22 cellular contexts compared by ENCODE assay signal in genomic region chr12:47346251-47347019, GRCh38.
DNase-seq lines count a peak whose midpoint lies in the region; ATAC-seq, FAIRE-seq and TF ChIP-seq lines count a peak whose summit lies in the region.
"Had no signal": no experiment of that assay in that cellular context is flagged by ENCODE, and none has a peak within 500 bp of the region (broad histone marks: within the 10 kb centered on the region; RNA-seq: fewer than 3 reads in every experiment).

No MANE protein-coding gene starts in this region.

- in situ Hi-C loops in HepG2 (cut with HindIII; ENCODE audit: extremely low pct_ligation_motif_present, low pct_unique_long_range_greater_than_20kb), result no loop called here

- TF ChIP-seq CTCF in A549 (IDR thresholded peaks at IDR 0.05) (no peak), HepG2 (CRISPR knock-in tag; IDR thresholded peaks at IDR 0.05) (no peak), tibial artery (IDR thresholded peaks at IDR 0.05) (no peak), colonic mucosa (IDR thresholded peaks at IDR 0.05) (no peak)

- BruUV-seq in HepG2 (replicated peaks; lab: Mats Ljungman, UMichigan), result no TSS peak

- POLR2A ChIA-PET in A549 (lab: Yijun Ruan, JAX), result no interaction called here
- POLR2A ChIA-PET in HepG2 (lab: Yijun Ruan, JAX), result no interaction called here

- peak in 1 of 2 experiments; percentile 32 for DNase-seq in A549 (ENCODE audit: low read depth in 1 of 2, low spot score in 1 of 2)
- peak; percentile 74 for DNase-seq in DMS53 treated with DMSO at 0.1 percent for 48 hours (lab: John Stamatoyannopoulos, UW; ENCODE audit: unreplicated experiment)
- DNase-seq in SW480 (ENCODE audit: low spot score), result peak; percentile 52
- DNase-seq in HepG2 (ENCODE audit: low spot score), result peak; percentile 93
- DNase-seq in tibial artery, result no peak
- DNase-seq in posterior vena cava (ENCODE audit: low spot score), result no peak
- DNase-seq in NCI-H1694 treated with DMSO at 0.1 percent for 48 hours (lab: John Stamatoyannopoulos, UW), result no peak
- DNase-seq in colonic mucosa, result no peak
- DNase-seq: Calu3; foreskin fibroblast; GF-D8; KBM-7; left ventricle myocardium superior; NCI-H1092; Right ventricle myocardium superior; stimulated activated CD4-positive, alpha-beta T cell treated with anti-CD3 and anti-CD28 coated beads, Interleukin-4, amount 100 ng/mL, for 24 hours; T-helper 1 cell; testis had no signal

- WGBS in A549 (ENCODE audit: missing lambda C conversion rate), result 67% methylated on average over 4 of the region's 4 CpGs
- 5% methylated on average over 4 of the region's 4 CpGs for WGBS in HepG2 (ENCODE audit: low lambda C conversion rate)

- H3K36me3 ChIP-seq in HepG2 (replicated peaks in 1 of 2; ENCODE audit: control insufficient read depth in 1 of 2, insufficient read depth in 2 of 2, low read length in 2 of 2), result no peaks in the 10 kb centered on the region
- H3K36me3 ChIP-seq in tibial artery, result no peaks in the 10 kb centered on the region
- H3K36me3 ChIP-seq in colonic mucosa, result no peaks in the 10 kb centered on the region

- H3K27ac ChIP-seq in A549 (peak overlapping the region; percentile 47 to 55; a peak in 4 of 6 replicates), HepG2 (ENCODE audit: extremely low read length, insufficient read depth, low read length) (no peak overlapping the region), tibial artery (no peak overlapping the region), colonic mucosa (no peak overlapping the region)
- H3K27ac ChIP-seq: coronary artery, parathyroid adenoma, skin epidermis, testis had no signal

- TF ChIP-seq POLR2A in A549 (IDR thresholded peaks at IDR 0.05; ENCODE audit: low read length) (no peak), HepG2 (IDR thresholded peaks at IDR 0.05; ENCODE audit: insufficient read depth in 1 of 2, low read depth in 2 of 2, low read length in 2 of 2) (no peak)

- no peak overlapping the region for H2AFZ ChIP-seq in HepG2 (ENCODE audit: low read length)
- H2AFZ ChIP-seq: parathyroid adenoma had no signal

- H4K20me1 ChIP-seq in HepG2 (ENCODE audit: insufficient read depth, low read length), result no peaks in the 10 kb centered on the region

- intact Hi-C loops in HepG2 (cut with micrococcal nuclease; ENCODE audit: unreplicated experiment) (no loop called here), tibial artery (cut with DNase I; ENCODE audit: low total_unique reads) (no loop called here), posterior vena cava (cut with DNase I) (no loop called here), colonic mucosa (cut with DNase I) (no loop called here)

- TF ChIP-seq EP300 in A549 (IDR thresholded peaks at IDR 0.05) (no peak), HepG2 (IDR thresholded peaks at IDR 0.05; ENCODE audit: low read depth in 2 of 2, low read length in 2 of 2) (peak; percentile 56 to 83; a peak in 3 of 4 replicates), HepG2 (CRISPR knock-in tag; IDR thresholded peaks at IDR 0.05; ENCODE audit: borderline replicate concordance) (0 out of 2 replicates have a peak, but pooled peaks have one; percentile 21)

- no peaks in the 10 kb centered on the region for H3K9me3 ChIP-seq in A549
- H3K9me3 ChIP-seq in HepG2 (ENCODE audit: low read length), result no peaks in the 10 kb centered on the region
- H3K9me3 ChIP-seq in tibial artery, result no peaks in the 10 kb centered on the region
- H3K9me3 ChIP-seq in colonic mucosa, result no peaks in the 10 kb centered on the region
- H3K9me3 ChIP-seq: testis had no signal

- CTCF ChIA-PET in A549 (lab: Yijun Ruan, JAX), result interaction anchor here (1.5 to 1.8 kb wide), 2 partner anchors 8 to 314 kb away, joined by 5 read pairs; no protein-coding TSS in a partner anchor
- CTCF ChIA-PET in HepG2 (lab: Yijun Ruan, JAX; ENCODE audit: low intra/inter-chr PET ratio, low total read pairs), result no interaction called here

- H3K9ac ChIP-seq in HepG2 (ENCODE audit: insufficient read depth, low read depth, low read length), result no peak overlapping the region
- no peak overlapping the region for H3K9ac ChIP-seq in colonic mucosa (ENCODE audit: low read depth in 2 of 2, low read length in 2 of 2)
- H3K9ac ChIP-seq: parathyroid adenoma had no signal

- no peaks in the 10 kb centered on the region for H3K27me3 ChIP-seq in HepG2 (ENCODE audit: control insufficient read depth in 1 of 2, insufficient read depth in 2 of 2, low read length in 2 of 2)
- no peaks in the 10 kb centered on the region for H3K27me3 ChIP-seq in tibial artery
- no peaks in the 10 kb centered on the region for H3K27me3 ChIP-seq in colonic mucosa
- H3K27me3 ChIP-seq: testis had no signal

- no peak for FAIRE-seq in A549 (lab: Jason Lieb, UNC)
- peak; percentile 98 for FAIRE-seq in HepG2 (lab: Jason Lieb, UNC)
- FAIRE-seq: endothelial cell of umbilical vein had no signal

- H3K79me2 ChIP-seq in HepG2 (ENCODE audit: insufficient read depth, low read length), result no peaks in the 10 kb centered on the region
- H3K79me2 ChIP-seq: parathyroid adenoma had no signal

- H3K4me3 ChIP-seq in A549 (no peak overlapping the region), HepG2 (replicated peaks in 1 of 3; ENCODE audit: insufficient read depth in 1 of 3, low read depth in 2 of 3, low read length in 3 of 3) (no peak overlapping the region), tibial artery (no peak overlapping the region), colonic mucosa (no peak overlapping the region)
- H3K4me3 ChIP-seq: coronary artery, skin epidermis, testis had no signal

- H3K4me2 ChIP-seq in A549, result peak overlapping the region; percentile 51
- 0 out of 2 replicates have a peak overlapping the region, but pooled peaks have one; percentile 19 for H3K4me2 ChIP-seq in HepG2 (ENCODE audit: low read depth, low read length)

- ATAC-seq in A549, result peak; percentile 59 to 71; a peak in 5 of 6 replicates
- ATAC-seq in HepG2, result peak; percentile 100
- ATAC-seq: left ventricle myocardium superior had no signal

- TF ChIP-seq RAD21 in A549 (conservative IDR thresholded peaks at IDR 0.05 in 1 of 2, IDR thresholded peaks at IDR 0.05 in 1 of 2) (no peak), HepG2 (CRISPR knock-in tag; IDR thresholded peaks at IDR 0.05) (no peak)

- H3K4me1 ChIP-seq in A549 (peaks cover 20% of the 10 kb centered on the region), HepG2 (ENCODE audit: insufficient read depth, low read length) (peaks cover 18% of the 10 kb centered on the region), tibial artery (no peaks in the 10 kb centered on the region), colonic mucosa (no peaks in the 10 kb centered on the region)
- H3K4me1 ChIP-seq: parathyroid adenoma, testis had no signal

TF ChIP-seq in A549, 52 proteins besides CTCF, POLR2A, EP300 and RAD21:
- TF ChIP-seq TFCP2L1 (CRISPR knock-in tag; IDR thresholded peaks at IDR 0.05) (no peak), CEBPB (IDR thresholded peaks at IDR 0.05) (peak; percentile 52 to 80; a peak in 3 of 4 replicates), MAFK (IDR thresholded peaks at IDR 0.05; ENCODE audit: partially characterized antibody) (peak; percentile 80)

TF ChIP-seq in HepG2, 621 proteins besides CTCF, POLR2A, EP300 and RAD21 (continues in another document):
- TF ChIP-seq ZNF678 (CRISPR knock-in tag; IDR thresholded peaks at IDR 0.05) (no peak), IRX3 (CRISPR knock-in tag; IDR thresholded peaks at IDR 0.05; ENCODE audit: borderline replicate concordance, low read depth) (no peak), ZNF672 (CRISPR knock-in tag; IDR thresholded peaks at IDR 0.05) (no peak), ARID2 (CRISPR knock-in tag; IDR thresholded peaks at IDR 0.05; ENCODE audit: borderline replicate concordance) (no peak), MXI1 (IDR thresholded peaks at IDR 0.05; ENCODE audit: borderline replicate concordance, low read depth, low read length) (no peak), KDM5B (CRISPR knock-in tag; IDR thresholded peaks at IDR 0.05; ENCODE audit: borderline replicate concordance) (no peak), IRF9 (CRISPR knock-in tag; IDR thresholded peaks at IDR 0.05; ENCODE audit: borderline replicate concordance) (no peak), HNRNPH1 (optimal IDR thresholded peaks at IDR 0.05; ENCODE audit: low read depth, low read length) (no peak), ZNF354B (CRISPR knock-in tag; IDR thresholded peaks at IDR 0.05) (no peak), SUZ12 (IDR thresholded peaks at IDR 0.05; ENCODE audit: low read depth, low read length) (no peak), ZNF512 (CRISPR knock-in tag; IDR thresholded peaks at IDR 0.05) (no peak)

Comparison
In these comparisons a context has a peak if more than half of its experiments do, and no peak if none do; other contexts are left out.
1. DNase-seq: peak in DMS53 treated with DMSO at 0.1 percent for 48 hours (single experiment), SW480 (single experiment) and HepG2 (single experiment); none in tibial artery (0 of 2), posterior vena cava (single experiment), NCI-H1694 treated with DMSO at 0.1 percent for 48 hours (single experiment) and colonic mucosa (single experiment).
2. H3K27ac ChIP-seq: peak in A549 (2 of 2); none in HepG2 (single experiment), tibial artery (0 of 2) and colonic mucosa (single experiment).
3. Of the 38 proteins assayed by ChIP-seq in both HepG2 and A549: peak only in HepG2: EP300, ESRRA, FOSL2, HDAC2, KDM1A and SMC3; only in A549: none; in both: CEBPB and MAFK; in neither: 30.